ENCODE assay signal across 1 cellular context in the genomic region with DNA sequence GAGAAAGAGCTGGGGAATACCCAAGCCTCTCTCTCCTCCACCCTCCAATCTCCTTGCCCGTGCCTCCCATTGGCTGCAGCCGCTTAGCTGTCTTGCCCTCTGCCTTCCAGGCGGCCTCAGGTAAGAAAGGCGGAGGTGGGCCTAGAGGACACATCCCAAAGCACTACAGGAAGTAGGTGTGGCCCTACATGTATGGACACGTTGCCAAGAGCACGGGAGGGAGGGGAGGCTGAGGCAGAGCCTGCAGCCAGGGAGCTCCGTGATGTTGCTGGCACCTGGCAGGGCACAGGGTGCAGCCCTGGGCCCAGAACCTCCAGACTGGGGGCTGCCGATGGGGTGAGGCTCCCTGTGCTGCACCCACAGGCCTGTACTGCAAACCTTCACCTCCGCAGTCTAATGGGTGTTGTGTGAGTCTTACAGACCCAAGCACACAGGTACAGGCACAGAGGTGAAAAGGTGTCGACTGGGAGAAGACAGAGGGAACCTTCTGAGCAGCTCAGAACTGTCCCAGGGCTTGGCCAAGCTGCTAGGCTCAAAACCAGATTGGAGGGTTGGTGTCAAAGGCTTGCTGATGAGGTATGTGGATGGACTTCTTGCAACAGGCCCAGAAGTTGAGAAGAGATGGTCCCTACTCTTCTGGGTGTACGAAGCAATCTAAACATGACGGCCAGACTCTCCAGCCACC.
TF ChIP-seq lines count a peak whose summit lies in the region.

No MANE protein-coding gene starts in this region.

TF ChIP-seq in HCT116, 20 proteins besides CTCF, POLR2A, EP300 and RAD21 (continued from another document):
- TF ChIP-seq, protein P1, sequence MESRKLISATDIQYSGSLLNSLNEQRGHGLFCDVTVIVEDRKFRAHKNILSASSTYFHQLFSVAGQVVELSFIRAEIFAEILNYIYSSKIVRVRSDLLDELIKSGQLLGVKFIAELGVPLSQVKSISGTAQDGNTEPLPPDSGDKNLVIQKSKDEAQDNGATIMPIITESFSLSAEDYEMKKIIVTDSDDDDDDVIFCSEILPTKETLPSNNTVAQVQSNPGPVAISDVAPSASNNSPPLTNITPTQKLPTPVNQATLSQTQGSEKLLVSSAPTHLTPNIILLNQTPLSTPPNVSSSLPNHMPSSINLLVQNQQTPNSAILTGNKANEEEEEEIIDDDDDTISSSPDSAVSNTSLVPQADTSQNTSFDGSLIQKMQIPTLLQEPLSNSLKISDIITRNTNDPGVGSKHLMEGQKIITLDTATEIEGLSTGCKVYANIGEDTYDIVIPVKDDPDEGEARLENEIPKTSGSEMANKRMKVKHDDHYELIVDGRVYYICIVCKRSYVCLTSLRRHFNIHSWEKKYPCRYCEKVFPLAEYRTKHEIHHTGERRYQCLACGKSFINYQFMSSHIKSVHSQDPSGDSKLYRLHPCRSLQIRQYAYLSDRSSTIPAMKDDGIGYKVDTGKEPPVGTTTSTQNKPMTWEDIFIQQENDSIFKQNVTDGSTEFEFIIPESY (IDR thresholded peaks at IDR 0.05; ENCODE audit: extremely low read depth, insufficient replicate concordance, low read length) = no peak
- TF ChIP-seq SP1 (IDR thresholded peaks at IDR 0.05; ENCODE audit: low read depth) (no peak), YY1 (IDR thresholded peaks at IDR 0.05; ENCODE audit: extremely low read depth, insufficient replicate concordance, low read depth, low read length) (no peak), ZNF274 (IDR thresholded peaks at IDR 0.05; ENCODE audit: low read depth, low read length) (no peak), EZH2phosphoT487 (IDR thresholded peaks at IDR 0.05; ENCODE audit: borderline replicate concordance) (no peak), EGR1 (IDR thresholded peaks at IDR 0.05; ENCODE audit: low read depth) (no peak), POLR2AphosphoS5 (IDR thresholded peaks at IDR 0.05; ENCODE audit: low read depth, low read length) (0 out of 2 replicates have a peak, but pooled peaks have one; percentile 19), FOSL1 (IDR thresholded peaks at IDR 0.05; ENCODE audit: low read depth) (no peak), CBX3 (IDR thresholded peaks at IDR 0.05; ENCODE audit: low read depth) (no peak), SIN3A (IDR thresholded peaks at IDR 0.05; ENCODE audit: low read depth) (no peak), ELF1 (IDR thresholded peaks at IDR 0.05; ENCODE audit: borderline replicate concordance, low read depth) (no peak), TCF7L2 (IDR thresholded peaks at IDR 0.05; ENCODE audit: borderline replicate concordance, extremely low read depth, insufficient read depth, insufficient read length) (no peak), ZFX (IDR thresholded peaks at IDR 0.05) (peak; percentile 45; the same call in 1 of the 2 replicates)
- TF ChIP-seq, protein P2, sequence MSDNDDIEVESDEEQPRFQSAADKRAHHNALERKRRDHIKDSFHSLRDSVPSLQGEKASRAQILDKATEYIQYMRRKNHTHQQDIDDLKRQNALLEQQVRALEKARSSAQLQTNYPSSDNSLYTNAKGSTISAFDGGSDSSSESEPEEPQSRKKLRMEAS (IDR thresholded peaks at IDR 0.05) = no peak
- TF ChIP-seq, protein P3, sequence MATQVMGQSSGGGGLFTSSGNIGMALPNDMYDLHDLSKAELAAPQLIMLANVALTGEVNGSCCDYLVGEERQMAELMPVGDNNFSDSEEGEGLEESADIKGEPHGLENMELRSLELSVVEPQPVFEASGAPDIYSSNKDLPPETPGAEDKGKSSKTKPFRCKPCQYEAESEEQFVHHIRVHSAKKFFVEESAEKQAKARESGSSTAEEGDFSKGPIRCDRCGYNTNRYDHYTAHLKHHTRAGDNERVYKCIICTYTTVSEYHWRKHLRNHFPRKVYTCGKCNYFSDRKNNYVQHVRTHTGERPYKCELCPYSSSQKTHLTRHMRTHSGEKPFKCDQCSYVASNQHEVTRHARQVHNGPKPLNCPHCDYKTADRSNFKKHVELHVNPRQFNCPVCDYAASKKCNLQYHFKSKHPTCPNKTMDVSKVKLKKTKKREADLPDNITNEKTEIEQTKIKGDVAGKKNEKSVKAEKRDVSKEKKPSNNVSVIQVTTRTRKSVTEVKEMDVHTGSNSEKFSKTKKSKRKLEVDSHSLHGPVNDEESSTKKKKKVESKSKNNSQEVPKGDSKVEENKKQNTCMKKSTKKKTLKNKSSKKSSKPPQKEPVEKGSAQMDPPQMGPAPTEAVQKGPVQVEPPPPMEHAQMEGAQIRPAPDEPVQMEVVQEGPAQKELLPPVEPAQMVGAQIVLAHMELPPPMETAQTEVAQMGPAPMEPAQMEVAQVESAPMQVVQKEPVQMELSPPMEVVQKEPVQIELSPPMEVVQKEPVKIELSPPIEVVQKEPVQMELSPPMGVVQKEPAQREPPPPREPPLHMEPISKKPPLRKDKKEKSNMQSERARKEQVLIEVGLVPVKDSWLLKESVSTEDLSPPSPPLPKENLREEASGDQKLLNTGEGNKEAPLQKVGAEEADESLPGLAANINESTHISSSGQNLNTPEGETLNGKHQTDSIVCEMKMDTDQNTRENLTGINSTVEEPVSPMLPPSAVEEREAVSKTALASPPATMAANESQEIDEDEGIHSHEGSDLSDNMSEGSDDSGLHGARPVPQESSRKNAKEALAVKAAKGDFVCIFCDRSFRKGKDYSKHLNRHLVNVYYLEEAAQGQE (IDR thresholded peaks at IDR 0.05; ENCODE audit: low read depth) = no peak
- TF ChIP-seq, protein P4, sequence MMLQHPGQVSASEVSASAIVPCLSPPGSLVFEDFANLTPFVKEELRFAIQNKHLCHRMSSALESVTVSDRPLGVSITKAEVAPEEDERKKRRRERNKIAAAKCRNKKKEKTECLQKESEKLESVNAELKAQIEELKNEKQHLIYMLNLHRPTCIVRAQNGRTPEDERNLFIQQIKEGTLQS (IDR thresholded peaks at IDR 0.05) = no peak
